Comparison of ENCODE assay signal across 9 cellular contexts in the genomic region with DNA sequence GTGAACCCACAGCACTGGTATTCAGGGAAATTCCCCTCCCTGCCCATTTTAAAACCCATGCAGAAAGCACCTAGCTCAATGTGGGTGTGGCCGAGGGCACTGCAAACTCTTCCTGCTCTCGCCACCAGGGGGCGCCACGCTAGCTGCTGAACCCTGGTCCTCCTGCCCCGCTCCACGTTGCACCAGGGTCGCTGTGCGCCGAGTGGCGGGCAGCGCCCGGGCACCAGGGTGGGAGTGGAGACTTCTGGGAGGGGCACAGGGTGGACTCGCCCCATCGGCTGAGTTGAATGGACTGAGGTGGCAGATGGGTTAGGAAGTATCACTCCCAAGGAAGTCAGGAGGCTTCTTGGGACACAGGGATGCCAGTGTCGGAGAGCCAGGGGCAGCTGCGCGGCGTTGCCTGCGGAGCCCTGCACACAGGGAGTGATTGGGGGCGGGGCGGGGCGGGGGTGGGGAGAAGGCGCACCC. TPM values are rescaled to one million over a fixed set of nuclear protein-coding genes. Genes with fewer than 3 reads are reported as not detected.
DNase-seq lines count a peak whose midpoint lies in the region; ATAC-seq and TF ChIP-seq lines count a peak whose summit lies in the region.
"Had no signal": no experiment of that assay in that cellular context is flagged by ENCODE, and none has a peak within 500 bp of the region (broad histone marks: within the 10 kb centered on the region; RNA-seq: fewer than 3 reads in every experiment).

No MANE protein-coding gene starts in this region.

- POLR2A ChIA-PET in naive thymus-derived CD8-positive, alpha-beta T cell (lab: Charles Lee) = no interaction called here

- peak overlapping the region; percentile 50 for H3K4me3 Mint-ChIP-seq in activated CD4-positive, alpha-beta T cell treated with anti-CD3 and anti-CD28 coated beads, Interleukin-2, amount 10 ng/mL, durations not matched to agents 24 days and 14 days
- H3K4me3 Mint-ChIP-seq in naive thymus-derived CD8-positive, alpha-beta T cell = peak overlapping the region in 1 of 10 donors; percentile 22

- ATAC-seq in HG02943 (IDR thresholded peaks at IDR 0.05; ENCODE audit: low read depth, unreplicated experiment) = peak; percentile 55
- ATAC-seq in naive thymus-derived CD8-positive, alpha-beta T cell = peak; percentile 80 to 87

- DNase-seq in SIG-M5 treated with dmso at 0.1 percent for 504 hours (lab: John Stamatoyannopoulos, UW; ENCODE audit: unreplicated experiment) (peak; percentile 24), SIG-M5 (lab: John Stamatoyannopoulos, UW) (no peak), NCI-H2227 (lab: John Stamatoyannopoulos, UW; ENCODE audit: unreplicated experiment) (peak; percentile 62), dorsolateral prefrontal cortex (no peak), stromal cell of bone marrow (ENCODE audit: low read depth) (peak; percentile 2)
- DNase-seq in activated CD4-positive, alpha-beta T cell treated with anti-CD3 and anti-CD28 coated beads, Interleukin-2, amount 10 ng/mL, durations not matched to agents 24 days and 14 days = peak; percentile 92
- peak; percentile 42 to 78 (median 61) for DNase-seq in naive thymus-derived CD8-positive, alpha-beta T cell
- DNase-seq: left cardiac atrium had no signal

- H3K4me1 Mint-ChIP-seq in activated CD4-positive, alpha-beta T cell treated with anti-CD3 and anti-CD28 coated beads, Interleukin-2, amount 10 ng/mL, durations not matched to agents 24 days and 14 days = peaks cover 10% of the 10 kb centered on the region
- H3K4me1 Mint-ChIP-seq in naive thymus-derived CD8-positive, alpha-beta T cell = peaks cover 0 to 18% (median 10%) of the 10 kb centered on the region in 4 donors

- no peaks in the 10 kb centered on the region for H3K36me3 Mint-ChIP-seq in activated CD4-positive, alpha-beta T cell treated with anti-CD3 and anti-CD28 coated beads, Interleukin-2, amount 10 ng/mL, durations not matched to agents 24 days and 14 days (ENCODE audit: low read depth)
- no peaks in the 10 kb centered on the region for H3K36me3 Mint-ChIP-seq in naive thymus-derived CD8-positive, alpha-beta T cell

- no peak overlapping the region for H3K27ac Mint-ChIP-seq in activated CD4-positive, alpha-beta T cell treated with anti-CD3 and anti-CD28 coated beads, Interleukin-2, amount 10 ng/mL, durations not matched to agents 24 days and 14 days
- H3K27ac Mint-ChIP-seq in naive thymus-derived CD8-positive, alpha-beta T cell = peak overlapping the region in 1 of 10 donors; percentile 11

- H3K9me3 Mint-ChIP-seq in activated CD4-positive, alpha-beta T cell treated with anti-CD3 and anti-CD28 coated beads, Interleukin-2, amount 10 ng/mL, durations not matched to agents 24 days and 14 days = no peaks in the 10 kb centered on the region
- H3K9me3 Mint-ChIP-seq in naive thymus-derived CD8-positive, alpha-beta T cell = no peaks in the 10 kb centered on the region

- H3K27me3 ChIP-seq in dorsolateral prefrontal cortex = peaks cover 0 to 10% (median 0%) of the 10 kb centered on the region in 45 donors

- peak; percentile 31 to 79 (median 68) for TF ChIP-seq CTCF in dorsolateral prefrontal cortex (IDR thresholded peaks at IDR 0.05 in 54 of 56, conservative IDR thresholded peaks at IDR 0.05 in 2 of 56; ENCODE audit: low read depth in 1 of 56, partially characterized antibody in 56 of 56)

- H3K27ac ChIP-seq in dorsolateral prefrontal cortex = no peak overlapping the region

- H3K27me3 Mint-ChIP-seq in activated CD4-positive, alpha-beta T cell treated with anti-CD3 and anti-CD28 coated beads, Interleukin-2, amount 10 ng/mL, durations not matched to agents 24 days and 14 days = no peaks in the 10 kb centered on the region
- peaks cover 0 to under 1% (median 0%) of the 10 kb centered on the region in 5 donors for H3K27me3 Mint-ChIP-seq in naive thymus-derived CD8-positive, alpha-beta T cell

- H3K4me3 ChIP-seq in dorsolateral prefrontal cortex = no peak overlapping the region

- intact Hi-C loops in activated CD4-positive, alpha-beta T cell treated with anti-CD3 and anti-CD28 coated beads, Interleukin-2, amount 10 ng/mL, durations not matched to agents 24 days and 14 days (cut with micrococcal nuclease) = loop anchor here (1.0 kb wide), 1 partner anchor 95 kb away; no protein-coding TSS in a partner anchor
- intact Hi-C loops in dorsolateral prefrontal cortex (cut with DNase I) = loop anchor here in 1 of 2 donors (2.0 kb wide), 1 partner anchor 95 kb away; no protein-coding TSS in a partner anchor

RNA-seq across cellular contexts. Expression of gene BCL11B, which starts 48.1 kb away (rescaled TPM):
- total RNA-seq in activated CD4-positive, alpha-beta T cell treated with anti-CD3 and anti-CD28 coated beads, Interleukin-2, amount 10 ng/mL, durations not matched to agents 24 days and 14 days = 48.2 and 48.5 TPM in 2 replicates
- 10 to 100 TPM in 75 of 120 experiments, 1 to 10 TPM in 45; 3.3 to 16.0 (median 10.5) TPM for total RNA-seq in dorsolateral prefrontal cortex
- 100 to 1,000 TPM; 206 to 209 TPM for total RNA-seq in naive thymus-derived CD8-positive, alpha-beta T cell
- 10 to 100 TPM in 1 of 3 donors, 1 to 10 TPM in 2; 8.2 to 12.1 (median 9.5) TPM for polyA plus RNA-seq in naive thymus-derived CD8-positive, alpha-beta T cell

Comparison
In these comparisons a context has a peak if more than half of its experiments do, and no peak if none do; other contexts are left out.
1. DNase-seq: peak in SIG-M5 treated with dmso at 0.1 percent for 504 hours (single experiment), NCI-H2227 (single experiment), activated CD4-positive, alpha-beta T cell treated with anti-CD3 and anti-CD28 coated beads, Interleukin-2, amount 10 ng/mL, durations not matched to agents 24 days and 14 days (single experiment), naive thymus-derived CD8-positive, alpha-beta T cell (10 of 10) and stromal cell of bone marrow (single experiment); none in SIG-M5 (single experiment) and dorsolateral prefrontal cortex (0 of 10).